Comparison of ENCODE assay signal across 9 cellular contexts in genomic region chr17:57862410-57862989, GRCh38. TPM values are rescaled to one million over a fixed set of nuclear protein-coding genes. Genes with fewer than 3 reads are reported as not detected.
A peak's percentile ranks its signal among the peaks of the same experiment; 100 is the strongest.
DNase-seq lines count a peak whose midpoint lies in the region; ATAC-seq, FAIRE-seq and TF ChIP-seq lines count a peak whose summit lies in the region.
"Had no signal": no experiment of that assay in that cellular context is flagged by ENCODE, and none has a peak within 500 bp of the region (broad histone marks: within the 10 kb centered on the region; RNA-seq: fewer than 3 reads in every experiment).

No MANE protein-coding gene starts in this region.

- peak overlapping the region in 1 of 2 donors; percentile 35 for H3K9ac ChIP-seq in kidney (ENCODE audit: low read length in 2 of 2)
- H3K9ac ChIP-seq in stomach smooth muscle (ENCODE audit: low read length in 2 of 2), result peak overlapping the region; percentile 44 to 75

- H3K27ac ChIP-seq in angular gyrus (ENCODE audit: low read depth, low read length) (peak overlapping the region; percentile 49), kidney (ENCODE audit: low read depth in 2 of 2, low read length in 2 of 2) (peak overlapping the region; percentile 76 to 83), stomach smooth muscle (ENCODE audit: low read length) (peak overlapping the region; percentile 96)

- no peak for ATAC-seq in HG03469 (IDR thresholded peaks at IDR 0.05; ENCODE audit: unreplicated experiment)
- ATAC-seq: GM12878 had no signal

- peaks cover 11 to 22% of the 10 kb centered on the region in 2 donors for H3K4me1 ChIP-seq in kidney (ENCODE audit: control insufficient read depth in 1 of 2, insufficient read depth in 1 of 2, low read depth in 1 of 2, low read length in 2 of 2)
- H3K4me1 ChIP-seq in stomach smooth muscle (ENCODE audit: control insufficient read depth, insufficient read depth, low read length), result peaks cover 63% of the 10 kb centered on the region

- peaks cover 0 to 3% of the 10 kb centered on the region in 2 donors for H3K36me3 ChIP-seq in kidney (ENCODE audit: control insufficient read depth in 1 of 2, insufficient read depth in 2 of 2, low read length in 2 of 2)
- peaks cover 16 to 18% of the 10 kb centered on the region in 2 donors for H3K36me3 ChIP-seq in stomach smooth muscle (ENCODE audit: control insufficient read depth in 2 of 2, insufficient read depth in 2 of 2, low read length in 2 of 2)

- intact Hi-C loops in kidney (cut with DNase I), result no loop called here

- H3K9me3 ChIP-seq in kidney (ENCODE audit: control insufficient read depth in 1 of 2, low read length in 2 of 2), result no peaks in the 10 kb centered on the region
- H3K9me3 ChIP-seq in stomach smooth muscle (ENCODE audit: control insufficient read depth in 2 of 2, low read length in 2 of 2), result no peaks in the 10 kb centered on the region

- H3K4me3 ChIP-seq in kidney (ENCODE audit: low read length in 2 of 2) (peak overlapping the region in 1 of 2 donors; percentile 48), stomach smooth muscle (ENCODE audit: low read length in 2 of 2) (peak overlapping the region; percentile 9 to 74)
- H3K4me3 ChIP-seq: GM12878 had no signal

- no peak for TF ChIP-seq CTCF in kidney (IDR thresholded peaks at IDR 0.05; ENCODE audit: borderline replicate concordance, extremely low read depth, insufficient read depth)

- FAIRE-seq in kidney (lab: Jason Lieb, UNC), result no peak
- FAIRE-seq: GM12878 had no signal

- DNase-seq in DMS53 (lab: John Stamatoyannopoulos, UW) (peak; percentile 54), DMS53 treated with DMSO at 0.1 percent for 48 hours (lab: John Stamatoyannopoulos, UW; ENCODE audit: unreplicated experiment) (no peak), kidney (no peak), NCI-H526 treated with DMSO at 0.1 percent for 48 hours (lab: John Stamatoyannopoulos, UW) (no peak), C1 segment of cervical spinal cord (lab: John Stamatoyannopoulos, UW) (no peak)

- no peaks in the 10 kb centered on the region for H3K27me3 ChIP-seq in stomach smooth muscle (ENCODE audit: control insufficient read depth in 1 of 2, insufficient read depth in 2 of 2, low read length in 2 of 2)

RNA-seq across cellular contexts. Expression of gene MRPS23, which starts 12.7 kb away (rescaled TPM):
- 40.2 TPM for total RNA-seq in kidney
- 75.3 TPM for polyA plus RNA-seq in kidney (ENCODE audit: insufficient read depth, low read depth, low replicate concordance)
